ENCODE assay signal across 17 cellular contexts in the genomic region with DNA sequence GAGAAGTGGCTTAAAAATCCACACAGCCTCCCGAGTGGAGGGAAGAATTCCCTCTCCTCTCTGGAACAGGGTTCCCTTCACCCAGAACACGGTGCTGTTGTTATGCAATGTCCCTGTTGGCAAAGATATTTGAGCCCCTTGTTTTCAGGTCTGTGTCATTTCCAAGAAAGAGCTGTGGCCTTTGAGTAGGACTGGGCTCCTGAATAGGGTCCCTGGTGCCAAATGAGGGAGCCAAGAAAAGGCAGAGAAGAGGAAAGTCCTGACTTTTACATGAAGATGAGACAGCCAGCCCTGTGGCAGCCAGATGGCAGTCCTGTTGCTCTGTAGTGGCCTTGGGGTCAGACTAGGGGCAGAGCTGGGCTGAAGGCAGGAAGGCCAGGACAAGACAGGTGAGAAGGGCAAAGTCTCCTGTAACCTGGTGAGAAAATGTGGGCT. TPM values are rescaled to one million over a fixed set of nuclear protein-coding genes. Genes with fewer than 3 reads are reported as not detected.
A peak's percentile ranks its signal among the peaks of the same experiment; 100 is the strongest.
DNase-seq lines count a peak whose midpoint lies in the region; ATAC-seq and TF ChIP-seq lines count a peak whose summit lies in the region.
"Had no signal": no experiment of that assay in that cellular context is flagged by ENCODE, and none has a peak within 500 bp of the region (broad histone marks: within the 10 kb centered on the region; RNA-seq: fewer than 3 reads in every experiment).

No MANE protein-coding gene starts in this region.

- H3K27ac ChIP-seq in neural progenitor cell, result no peak overlapping the region
- H3K27ac ChIP-seq: skin epidermis had no signal

- H3K79me2 ChIP-seq in neural progenitor cell (ENCODE audit: low read depth), result no peaks in the 10 kb centered on the region

- TF ChIP-seq CTCF in neural progenitor cell (IDR thresholded peaks at IDR 0.05), result no peak

- H3F3A ChIP-seq in neural progenitor cell (ENCODE audit: low read depth), result peaks cover 7% of the 10 kb centered on the region

- H3K4me1 Mint-ChIP-seq in neural progenitor cell, result no peaks in the 10 kb centered on the region
- H3K4me1 Mint-ChIP-seq in natural killer cell treated with Interleukin-12 subunit alpha and Interleukin-12 subunit beta and Interleukin-15 and Interleukin-18, amount 100 ng/mL, for 72 hours (ENCODE audit: low read depth in 2 of 2), result no peaks in the 10 kb centered on the region
- H3K4me1 Mint-ChIP-seq: natural killer cell had no signal

- in situ Hi-C loops in G401 (cut with HindIII; ENCODE audit: low sequenced_read_pairs), result no loop called here

- H3K4me3 Mint-ChIP-seq in neural progenitor cell, result no peak overlapping the region
- no peak overlapping the region for H3K4me3 Mint-ChIP-seq in natural killer cell treated with Interleukin-12 subunit alpha and Interleukin-12 subunit beta and Interleukin-15 and Interleukin-18, amount 100 ng/mL, for 72 hours
- H3K4me3 Mint-ChIP-seq: activated T-cell treated with anti-CD3 and anti-CD28 coated beads, Interleukin-2, amount 50 U/mL, for 72 hours; natural killer cell had no signal

- H3K9ac ChIP-seq in adipocyte (ENCODE audit: low read length) (no peak overlapping the region), neural progenitor cell (no peak overlapping the region)

- H3K4me1 ChIP-seq in adipocyte (ENCODE audit: control insufficient read depth, insufficient read depth, low read length) (peaks cover 28% of the 10 kb centered on the region), neural progenitor cell (peaks cover 13% of the 10 kb centered on the region)

- ATAC-seq in natural killer cell treated with Interleukin-12 subunit alpha and Interleukin-12 subunit beta and Interleukin-15 and Interleukin-18, amount 100 ng/mL, for 72 hours, result no peak
- ATAC-seq: natural killer cell had no signal

- H3K4me2 ChIP-seq in neural progenitor cell, result no peak overlapping the region

- H3K4me3 ChIP-seq in adipocyte (ENCODE audit: low read length) (peak overlapping the region; percentile 9), neural progenitor cell (no peak overlapping the region)
- H3K4me3 ChIP-seq: skin epidermis had no signal

- H3K36me3 Mint-ChIP-seq in neural progenitor cell, result no peaks in the 10 kb centered on the region
- no peaks in the 10 kb centered on the region for H3K36me3 Mint-ChIP-seq in natural killer cell treated with Interleukin-12 subunit alpha and Interleukin-12 subunit beta and Interleukin-15 and Interleukin-18, amount 100 ng/mL, for 72 hours
- H3K36me3 Mint-ChIP-seq: natural killer cell had no signal

- H4K20me1 ChIP-seq in neural progenitor cell (ENCODE audit: low read depth), result no peaks in the 10 kb centered on the region

- DNase-seq in G401 (ENCODE audit: low spot score) (peak; percentile 32), adipocyte (ENCODE audit: low read depth) (peak; percentile 3), hippocampal formation (lab: John Stamatoyannopoulos, UW) (peak; percentile 28 to 47), pons (ENCODE audit: low spot score) (peak; percentile 79), germinal center (ENCODE audit: low spot score) (no peak), neural progenitor cell (ENCODE audit: low spot score) (no peak)
- no peak for DNase-seq in effector CD4-positive, alpha-beta T cell
- DNase-seq in natural killer cell treated with Interleukin-12 subunit alpha and Interleukin-12 subunit beta and Interleukin-15 and Interleukin-18, amount 100 ng/mL, for 72 hours (ENCODE audit: low spot score), result no peak
- DNase-seq: activated CD4-positive, alpha-beta T cell treated with anti-CD3 and anti-CD28 coated beads, Interleukin-2, amount 50 U/mL, for 1 hour; HCEC 1CT; kidney; natural killer cell; NCI-H187 treated with DMSO at 0.1 percent for 48 hours; T1000 had no signal

- H3K27me3 ChIP-seq in adipocyte (replicated peaks; ENCODE audit: control insufficient read depth, insufficient read depth, low read length) (peaks cover 28% of the 10 kb centered on the region), neural progenitor cell (no peaks in the 10 kb centered on the region)

- peaks cover 3% of the 10 kb centered on the region for H3K27me3 Mint-ChIP-seq in neural progenitor cell (ENCODE audit: insufficient read depth, low read depth)
- H3K27me3 Mint-ChIP-seq in natural killer cell treated with Interleukin-12 subunit alpha and Interleukin-12 subunit beta and Interleukin-15 and Interleukin-18, amount 100 ng/mL, for 72 hours, result peaks cover 25 to 33% of the 10 kb centered on the region in 2 donors

- H3K9me3 ChIP-seq in adipocyte (ENCODE audit: control insufficient read depth, low read length) (no peaks in the 10 kb centered on the region), neural progenitor cell (ENCODE audit: low read depth) (no peaks in the 10 kb centered on the region)

- H3K36me3 ChIP-seq in adipocyte (ENCODE audit: control insufficient read depth, insufficient read depth, low read length, severe bottlenecking) (no peaks in the 10 kb centered on the region), neural progenitor cell (no peaks in the 10 kb centered on the region)

- H3K9me3 Mint-ChIP-seq in neural progenitor cell, result no peaks in the 10 kb centered on the region
- no peaks in the 10 kb centered on the region for H3K9me3 Mint-ChIP-seq in natural killer cell treated with Interleukin-12 subunit alpha and Interleukin-12 subunit beta and Interleukin-15 and Interleukin-18, amount 100 ng/mL, for 72 hours
- H3K9me3 Mint-ChIP-seq: activated T-cell treated with anti-CD3 and anti-CD28 coated beads, Interleukin-2, amount 50 U/mL, for 72 hours; natural killer cell had no signal

- no peak overlapping the region for H3K27ac Mint-ChIP-seq in neural progenitor cell
- no peak overlapping the region for H3K27ac Mint-ChIP-seq in natural killer cell treated with Interleukin-12 subunit alpha and Interleukin-12 subunit beta and Interleukin-15 and Interleukin-18, amount 100 ng/mL, for 72 hours
- H3K27ac Mint-ChIP-seq: activated T-cell treated with anti-CD3 and anti-CD28 coated beads, Interleukin-2, amount 50 U/mL, for 72 hours; natural killer cell had no signal

- H2AFZ ChIP-seq in neural progenitor cell (replicated peaks), result no peak overlapping the region

RNA-seq across cellular contexts. Expression of gene ELF5, which starts 51.2 kb away (rescaled TPM):
- total RNA-seq in G401 (2014; rRNA removed; shearing (Covaris generic)), result not detected in 2 replicates
- total RNA-seq in neural progenitor cell (ENCODE audit: low replicate concordance), result not detected in 2 replicates
- not detected for total RNA-seq in natural killer cell treated with Interleukin-12 subunit alpha and Interleukin-12 subunit beta and Interleukin-15 and Interleukin-18, amount 100 ng/mL, for 72 hours
- total RNA-seq: activated T-cell treated with anti-CD3 and anti-CD28 coated beads, Interleukin-2, amount 50 U/mL, for 72 hours; natural killer cell had no signal

RNA-seq across cellular contexts. Expression of gene EHF, which starts 56.1 kb away (rescaled TPM):
- total RNA-seq in G401 (2014; rRNA removed; shearing (Covaris generic)), result not detected in 2 replicates
- 0.12 TPM in 1 of 2 replicates, not detected in the other for total RNA-seq in neural progenitor cell (ENCODE audit: low replicate concordance)
- total RNA-seq in natural killer cell treated with Interleukin-12 subunit alpha and Interleukin-12 subunit beta and Interleukin-15 and Interleukin-18, amount 100 ng/mL, for 72 hours, result under 1 TPM in 1 of 2 donors, not detected in 1; 0.50 TPM
- total RNA-seq: activated T-cell treated with anti-CD3 and anti-CD28 coated beads, Interleukin-2, amount 50 U/mL, for 72 hours; fibroblast of villous mesenchyme; natural killer cell had no signal

Comparison
In these comparisons a context has a peak if more than half of its experiments do, and no peak if none do; other contexts are left out.
1. DNase-seq: peak in G401 (single experiment), adipocyte (single experiment), hippocampal formation (2 of 2) and pons (single experiment); none in germinal center (single experiment), effector CD4-positive, alpha-beta T cell (single experiment), neural progenitor cell (single experiment) and natural killer cell treated with Interleukin-12 subunit alpha and Interleukin-12 subunit beta and Interleukin-15 and Interleukin-18, amount 100 ng/mL, for 72 hours (single experiment).